Comparison of ENCODE assay signal across 17 cellular contexts in genomic region chr2:164009801-164010337, GRCh38.
DNase-seq lines count a peak whose midpoint lies in the region; ATAC-seq and TF ChIP-seq lines count a peak whose summit lies in the region.
"Had no signal": no experiment of that assay in that cellular context is flagged by ENCODE, and none has a peak within 500 bp of the region (broad histone marks: within the 10 kb centered on the region; RNA-seq: fewer than 3 reads in every experiment).

No MANE protein-coding gene starts in this region.

- peak; percentile 54 for DNase-seq in COR-L47 (lab: John Stamatoyannopoulos, UW)
- DNase-seq in NCI-H128 (lab: John Stamatoyannopoulos, UW; ENCODE audit: unreplicated experiment), result peak; percentile 58
- no peak for DNase-seq in Panc1 (ENCODE audit: low read depth, low spot score)
- no peak for DNase-seq in stimulated activated naive B cell treated with anti-CD40 and anti-IgM and Interleukin-4, amounts not matched to agents 10 μg/mL and 1 μg/mL and 100 μg/mL, for 72 hours
- no peak for DNase-seq in SW 1271 (lab: John Stamatoyannopoulos, UW)
- DNase-seq in germinal center (ENCODE audit: low spot score), result no peak
- DNase-seq: activated CD8-positive, alpha-beta T cell treated with anti-CD3 and anti-CD28 coated beads, Interleukin-2, amount 10 ng/mL, durations not matched to agents 7 days and 5 days; aorta; KBM-7; NCI-H2029 treated with DMSO at 0.1 percent for 48 hours; OCI-M1 had no signal

- H3K36me3 ChIP-seq in Panc1 (ENCODE audit: control insufficient read depth, insufficient read depth, low read length), result no peaks in the 10 kb centered on the region

- no peaks in the 10 kb centered on the region; the same call in 1 of the 2 replicates for H3K4me1 ChIP-seq in Panc1 (ENCODE audit: control insufficient read depth, insufficient read depth, low read length)

- H3K27me3 Mint-ChIP-seq in stimulated activated naive B cell treated with anti-CD40 and anti-IgM and Interleukin-4, amounts not matched to agents 10 μg/mL and 1 μg/mL and 100 μg/mL, for 72 hours, result no peaks in the 10 kb centered on the region
- H3K27me3 Mint-ChIP-seq: natural killer cell treated with Interleukin-12 subunit alpha and Interleukin-12 subunit beta and Interleukin-15 and Interleukin-18, amount 100 ng/mL, for 72 hours; stimulated activated naive CD8-positive, alpha-beta T cell treated with anti-CD3 and anti-CD28 coated beads, Interleukin-15, Interleukin-2, amounts not matched to agents 100 ng/mL and 50 ng/mL, for 24 hours had no signal

- in situ Hi-C loops in Panc1 (cut with HindIII; ENCODE audit: low pct_unique_long_range_greater_than_20kb, low sequenced_read_pairs), result no loop called here

- BruUV-seq in Panc1 (replicated peaks; lab: Mats Ljungman, UMichigan), result no TSS peak

- intact Hi-C loops in Panc1 (cut with micrococcal nuclease; ENCODE audit: unreplicated experiment), result no loop called here

- H3K27ac Mint-ChIP-seq in stimulated activated naive B cell treated with anti-CD40 and anti-IgM and Interleukin-4, amounts not matched to agents 10 μg/mL and 1 μg/mL and 100 μg/mL, for 72 hours, result no peak overlapping the region
- H3K27ac Mint-ChIP-seq: activated CD8-positive, alpha-beta T cell treated with anti-CD3 and anti-CD28 coated beads, Interleukin-2, amount 10 ng/mL, durations not matched to agents 7 days and 5 days; natural killer cell treated with Interleukin-12 subunit alpha and Interleukin-12 subunit beta and Interleukin-15 and Interleukin-18, amount 100 ng/mL, for 72 hours; stimulated activated naive CD8-positive, alpha-beta T cell treated with anti-CD3 and anti-CD28 coated beads, Interleukin-15, Interleukin-2, amounts not matched to agents 100 ng/mL and 50 ng/mL, for 24 hours had no signal

- no peaks in the 10 kb centered on the region for H3K9me3 ChIP-seq in Panc1 (ENCODE audit: control insufficient read depth, insufficient read depth, low read depth, low read length)

- H3K4me3 ChIP-seq in Panc1 (ENCODE audit: low read depth in 2 of 2, low read length in 2 of 2), result no peak overlapping the region
- H3K4me3 ChIP-seq: SK-N-MC had no signal

- H3K36me3 Mint-ChIP-seq in stimulated activated naive B cell treated with anti-CD40 and anti-IgM and Interleukin-4, amounts not matched to agents 10 μg/mL and 1 μg/mL and 100 μg/mL, for 72 hours, result no peaks in the 10 kb centered on the region
- H3K36me3 Mint-ChIP-seq: natural killer cell treated with Interleukin-12 subunit alpha and Interleukin-12 subunit beta and Interleukin-15 and Interleukin-18, amount 100 ng/mL, for 72 hours had no signal

- H3K27me3 ChIP-seq in Panc1 (ENCODE audit: control insufficient read depth, insufficient read depth, low read length), result no peaks in the 10 kb centered on the region
- H3K27me3 ChIP-seq in layer of hippocampus (ENCODE audit: control insufficient read depth, insufficient read depth, low read length), result no peaks in the 10 kb centered on the region

- TF ChIP-seq CTCF in Panc1 (IDR thresholded peaks at IDR 0.05), result no peak

- POLR2A ChIA-PET in Panc1 (lab: Charles Lee), result no interaction called here

- H3K4me3 Mint-ChIP-seq in stimulated activated naive B cell treated with anti-CD40 and anti-IgM and Interleukin-4, amounts not matched to agents 10 μg/mL and 1 μg/mL and 100 μg/mL, for 72 hours, result no peak overlapping the region
- H3K4me3 Mint-ChIP-seq: activated CD8-positive, alpha-beta T cell treated with anti-CD3 and anti-CD28 coated beads, Interleukin-2, amount 10 ng/mL, durations not matched to agents 7 days and 5 days; natural killer cell treated with Interleukin-12 subunit alpha and Interleukin-12 subunit beta and Interleukin-15 and Interleukin-18, amount 100 ng/mL, for 72 hours; stimulated activated naive CD8-positive, alpha-beta T cell treated with anti-CD3 and anti-CD28 coated beads, Interleukin-15, Interleukin-2, amounts not matched to agents 100 ng/mL and 50 ng/mL, for 24 hours had no signal

- peak overlapping the region; percentile 24; the same call in 1 of the 2 replicates for H3K27ac ChIP-seq in Panc1 (ENCODE audit: low read length)
- H3K27ac ChIP-seq in layer of hippocampus (ENCODE audit: low read depth, low read length), result peak overlapping the region; percentile 42
- H3K27ac ChIP-seq: SK-N-MC had no signal

- ATAC-seq in Panc1 (no peak), HG03439 (IDR thresholded peaks at IDR 0.05; ENCODE audit: unreplicated experiment) (no peak)
- no peak for ATAC-seq in stimulated activated naive B cell treated with anti-CD40 and anti-IgM and Interleukin-4, amounts not matched to agents 10 μg/mL and 1 μg/mL and 100 μg/mL, for 72 hours (replicated peaks)
- ATAC-seq: activated CD8-positive, alpha-beta T cell treated with anti-CD3 and anti-CD28 coated beads, Interleukin-2, amount 10 ng/mL, durations not matched to agents 7 days and 5 days; HCT116; natural killer cell treated with Interleukin-12 subunit alpha and Interleukin-12 subunit beta and Interleukin-15 and Interleukin-18, amount 100 ng/mL, for 72 hours had no signal

- H3K4me1 Mint-ChIP-seq in stimulated activated naive B cell treated with anti-CD40 and anti-IgM and Interleukin-4, amounts not matched to agents 10 μg/mL and 1 μg/mL and 100 μg/mL, for 72 hours, result no peaks in the 10 kb centered on the region

- peaks cover 0 to 2% of the 10 kb centered on the region in 2 donors for H3K9me3 Mint-ChIP-seq in stimulated activated naive B cell treated with anti-CD40 and anti-IgM and Interleukin-4, amounts not matched to agents 10 μg/mL and 1 μg/mL and 100 μg/mL, for 72 hours

- CTCF ChIA-PET in Panc1 (lab: Charles Lee), result no interaction called here

Comparison
In these comparisons a context has a peak if more than half of its experiments do, and no peak if none do; other contexts are left out.
1. DNase-seq: peak in COR-L47 (single experiment) and NCI-H128 (single experiment); none in Panc1 (single experiment), stimulated activated naive B cell treated with anti-CD40 and anti-IgM and Interleukin-4, amounts not matched to agents 10 μg/mL and 1 μg/mL and 100 μg/mL, for 72 hours (single experiment), SW 1271 (0 of 2) and germinal center (single experiment).